Comparison of ENCODE assay signal across 3 cellular contexts in the genomic region with DNA sequence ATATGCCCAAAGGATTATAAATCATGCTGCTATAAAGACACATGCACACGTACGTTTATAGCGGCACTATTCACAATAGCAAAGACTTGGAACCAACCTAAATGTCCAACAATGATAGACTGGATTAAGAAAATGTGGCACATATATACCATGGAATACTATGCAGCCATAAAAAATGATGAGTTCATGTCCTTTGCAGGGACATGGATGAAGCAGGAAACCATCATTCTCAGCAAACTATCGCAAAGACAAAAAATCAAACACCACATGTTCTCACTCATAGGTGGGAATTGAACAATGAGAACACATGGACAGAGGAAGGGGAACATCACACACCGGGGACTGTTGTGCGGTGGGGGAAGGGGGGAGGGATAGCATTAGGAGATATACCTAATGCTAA. TPM values are rescaled to one million over a fixed set of nuclear protein-coding genes. Genes with fewer than 3 reads are reported as not detected.
"Had no signal": no experiment of that assay in that cellular context is flagged by ENCODE, and none has a peak within 500 bp of the region (broad histone marks: within the 10 kb centered on the region; RNA-seq: fewer than 3 reads in every experiment).

No MANE protein-coding gene starts in this region.

RNA-seq across cellular contexts. Expression of a gene that starts 51.3 kb away (rescaled TPM):
- total RNA-seq: M059J, MCF 10A, NCI-H460 had no signal
